1 cellular context compared by ENCODE assay signal in genomic region chr11:72724851-72725730, GRCh38.
TF ChIP-seq lines count a peak whose summit lies in the region.

No MANE protein-coding gene starts in this region.

TF ChIP-seq in K562, 482 proteins besides CTCF, POLR2A, EP300 and RAD21 (continued from another document and continues in another):
- no peak for TF ChIP-seq MGA (IDR thresholded peaks at IDR 0.05)
- no peak for TF ChIP-seq TRIM24 (IDR thresholded peaks at IDR 0.05)
- TF ChIP-seq CREB3L1 (IDR thresholded peaks at IDR 0.05; ENCODE audit: borderline replicate concordance, low read depth), result no peak
- TF ChIP-seq ZNF57 (CRISPR knock-in tag; IDR thresholded peaks at IDR 0.05), result no peak
- TF ChIP-seq NONO (IDR thresholded peaks at IDR 0.05; ENCODE audit: low read depth in 2 of 2, low read length in 1 of 2), result no peak
- TF ChIP-seq ZFP1 (CRISPR knock-in tag; IDR thresholded peaks at IDR 0.05), result no peak
- peak; percentile 24; the same call in 1 of the 2 replicates for TF ChIP-seq KLF16 (IDR thresholded peaks at IDR 0.05)
- no peak for TF ChIP-seq FOXK2 (conservative IDR thresholded peaks at IDR 0.05 in 1 of 2, IDR thresholded peaks at IDR 0.05 in 1 of 2; ENCODE audit: low read depth in 2 of 2)
- TF ChIP-seq TOE1 (IDR thresholded peaks at IDR 0.05; ENCODE audit: borderline replicate concordance), result no peak
- TF ChIP-seq TOE1 (CRISPR knock-in tag; IDR thresholded peaks at IDR 0.05; ENCODE audit: borderline replicate concordance, low read depth), result no peak
- TF ChIP-seq CUX1 (CRISPR knock-in tag; IDR thresholded peaks at IDR 0.05), result no peak
- no peak for TF ChIP-seq POLR2AphosphoS2 (IDR thresholded peaks at IDR 0.05; ENCODE audit: low read length)
- no peak for TF ChIP-seq ZNF280A (IDR thresholded peaks at IDR 0.05; ENCODE audit: low read depth, partially characterized antibody)
- no peak for TF ChIP-seq ZBTB11 (CRISPR knock-in tag; IDR thresholded peaks at IDR 0.05)
- no peak for TF ChIP-seq BDP1 (IDR thresholded peaks at IDR 0.05; ENCODE audit: insufficient read depth, insufficient read length)
- no peak for TF ChIP-seq SMARCC2 (IDR thresholded peaks at IDR 0.05; ENCODE audit: low read depth)
- TF ChIP-seq ZNF785 (CRISPR knock-in tag; IDR thresholded peaks at IDR 0.05), result no peak
- TF ChIP-seq E2F8 (IDR thresholded peaks at IDR 0.05; ENCODE audit: low read depth, partially characterized antibody), result no peak
- TF ChIP-seq MAFK (IDR thresholded peaks at IDR 0.05; ENCODE audit: low read length), result no peak
- TF ChIP-seq ZNF174 (CRISPR knock-in tag; IDR thresholded peaks at IDR 0.05), result no peak
- no peak for TF ChIP-seq CREB1 (IDR thresholded peaks at IDR 0.05)
- no peak for TF ChIP-seq CREB1 (CRISPR knock-in tag; IDR thresholded peaks at IDR 0.05)
- no peak for TF ChIP-seq TAF15 (IDR thresholded peaks at IDR 0.05; ENCODE audit: low read depth, low read length)
- TF ChIP-seq XRCC5 (IDR thresholded peaks at IDR 0.05; ENCODE audit: low read depth, low read length), result peak; percentile 80; the same call in 1 of the 2 replicates
- TF ChIP-seq HDAC8 (tag; IDR thresholded peaks at IDR 0.05), result no peak
- no peak for TF ChIP-seq IRF1 (CRISPR knock-in tag; IDR thresholded peaks at IDR 0.05; ENCODE audit: borderline replicate concordance)
- TF ChIP-seq NCOA4 (IDR thresholded peaks at IDR 0.05; ENCODE audit: partially characterized antibody), result no peak
- no peak for TF ChIP-seq STAT5B (CRISPR knock-in tag; IDR thresholded peaks at IDR 0.05)
- no peak for TF ChIP-seq STAT5A (IDR thresholded peaks at IDR 0.05; ENCODE audit: borderline replicate concordance, low read length)
